ENCODE assay signal across 8 cellular contexts in genomic region chr4:183444149-183444952, GRCh38. TPM values are rescaled to one million over a fixed set of nuclear protein-coding genes. Genes with fewer than 3 reads are reported as not detected.
A peak's percentile ranks its signal among the peaks of the same experiment; 100 is the strongest.
DNase-seq lines count a peak whose midpoint lies in the region; ATAC-seq and TF ChIP-seq lines count a peak whose summit lies in the region.

Gene CDKN2AIP, plus strand, starts transcription at chr4:183444636. Its CDS starts 162 bp downstream, at chr4:183444798.

- H3K27ac ChIP-seq in mammary epithelial cell (ENCODE audit: insufficient read depth, low read depth, low read length) (peak within 1 kb of the TSS; percentile 96), smooth muscle cell (ENCODE audit: low read depth) (peak within 1 kb of the TSS; percentile 90)

- BruUV-seq in mammary epithelial cell (replicated peaks; lab: Mats Ljungman, UMichigan) = TSS peak; percentile 45

- in situ Hi-C loops in GM18951 (cut with MboI; ENCODE audit: low sequenced_read_pairs, unreplicated experiment) = no loop called here
- in situ Hi-C loops in mammary epithelial cell (cut with MboI; ENCODE audit: low sequenced_read_pairs in 2 of 2) = no loop called here

- WGBS in mammary epithelial cell (ENCODE audit: low coverage, missing lambda C conversion rate) = 1% methylated on average over 33 of the region's 101 CpGs
- 2% methylated on average over 77 of the region's 101 CpGs for WGBS in smooth muscle cell (ENCODE audit: low lambda C conversion rate)

- H3K79me2 ChIP-seq in mammary epithelial cell (ENCODE audit: insufficient read depth, low read length) (peaks cover 52% of the 10 kb centered on the region), smooth muscle cell (ENCODE audit: low read depth) (peaks cover 33% of the 10 kb centered on the region)

- H3K4me1 ChIP-seq in mammary epithelial cell (ENCODE audit: insufficient read depth, low read length) = peaks cover 15% of the 10 kb centered on the region
- H3K4me1 ChIP-seq in smooth muscle cell (ENCODE audit: low read depth) = peaks cover 30% of the 10 kb centered on the region

- peak within 1 kb of the TSS; percentile 99 for H3K4me2 ChIP-seq in mammary epithelial cell (ENCODE audit: insufficient read depth, low read depth, low read length)
- peak within 1 kb of the TSS; percentile 96 for H3K4me2 ChIP-seq in smooth muscle cell

- DNase-seq in AG09309 (ENCODE audit: low read depth) (peak; percentile 62), NCI-H2227 treated with DMSO at 0.1 percent for 48 hours (lab: John Stamatoyannopoulos, UW) (peak; percentile 88), mammary epithelial cell (peak; percentile 97), iPS-NIHi11 (ENCODE audit: low spot score) (peak; percentile 95), smooth muscle cell (lab: John Stamatoyannopoulos, UW; ENCODE audit: unreplicated experiment) (peak; percentile 77)

- H2AFZ ChIP-seq in mammary epithelial cell (ENCODE audit: low read depth, low read length) (peak within 1 kb of the TSS; percentile 82), smooth muscle cell (ENCODE audit: low read depth) (peak within 1 kb of the TSS; percentile 15)

- TF ChIP-seq CTCF in AG09309 (IDR thresholded peaks at IDR 0.05; ENCODE audit: control insufficient read depth, insufficient read depth, low read depth, low read length, missing control alignments) = no peak
- TF ChIP-seq CTCF in WI38 (IDR thresholded peaks at IDR 0.05; ENCODE audit: low read depth, low read length) = no peak
- TF ChIP-seq CTCF in mammary epithelial cell (conservative IDR thresholded peaks at IDR 0.05 in 1 of 2, IDR thresholded peaks at IDR 0.05 in 1 of 2; ENCODE audit: extremely low read depth in 1 of 2, insufficient read depth in 1 of 2, low read depth in 1 of 2, low read length in 2 of 2) = peak in 1 of 2 donors; percentile 18
- peak; percentile 12 for TF ChIP-seq CTCF in smooth muscle cell (IDR thresholded peaks at IDR 0.05; ENCODE audit: borderline replicate concordance, insufficient read depth, poor library complexity, severe bottlenecking)

- H3K4me3 ChIP-seq in AG09309 (ENCODE audit: control insufficient read depth, low read depth, low read length) = peak within 1 kb of the TSS; percentile 88
- peak within 1 kb of the TSS; percentile 89 for H3K4me3 ChIP-seq in WI38 (ENCODE audit: low read depth, low read length)
- H3K4me3 ChIP-seq in mammary epithelial cell (replicated peaks in 1 of 3; ENCODE audit: insufficient read depth in 1 of 3, low read depth in 2 of 3, low read length in 3 of 3) = peak within 1 kb of the TSS; percentile 58 to 95 (median 95)
- H3K4me3 ChIP-seq in smooth muscle cell = peak within 1 kb of the TSS; percentile 87

- peaks cover 20% of the 10 kb centered on the region for H3K36me3 ChIP-seq in mammary epithelial cell (ENCODE audit: insufficient read depth, low read length)
- peaks cover 16% of the 10 kb centered on the region for H3K36me3 ChIP-seq in smooth muscle cell (ENCODE audit: low read depth)

- peaks cover 20% of the 10 kb centered on the region for H3F3A ChIP-seq in smooth muscle cell (ENCODE audit: low read depth)

- peak within 1 kb of the TSS; percentile 92 for H3K9ac ChIP-seq in mammary epithelial cell (ENCODE audit: insufficient read depth, low read length)
- H3K9ac ChIP-seq in smooth muscle cell (ENCODE audit: low read depth) = peak within 1 kb of the TSS; percentile 89

- TF ChIP-seq POLR2A in GM18951 (IDR thresholded peaks at IDR 0.05; ENCODE audit: extremely low read depth, insufficient read depth, insufficient read length) = peak; percentile 89

- peak; percentile 82 for ATAC-seq in HG03175 (IDR thresholded peaks at IDR 0.05; ENCODE audit: unreplicated experiment)

- CTCF ChIA-PET in mammary epithelial cell (lab: Charles Lee; ENCODE audit: low non-redundant PET) = no interaction called here

- H4K20me1 ChIP-seq in mammary epithelial cell (ENCODE audit: insufficient read depth, low read length) (no peaks in the 10 kb centered on the region), smooth muscle cell (ENCODE audit: low read depth) (peaks cover 36% of the 10 kb centered on the region)

- H3K27me3 ChIP-seq in mammary epithelial cell (ENCODE audit: insufficient read depth, low read length) (no peaks in the 10 kb centered on the region), smooth muscle cell (ENCODE audit: low read depth) (no peaks in the 10 kb centered on the region)

- H3K9me3 ChIP-seq in mammary epithelial cell (replicated peaks; ENCODE audit: insufficient read depth, low read length) = no peaks in the 10 kb centered on the region
- H3K9me3 ChIP-seq in smooth muscle cell (replicated peaks; ENCODE audit: low read depth) = no peaks in the 10 kb centered on the region

- dilution Hi-C loops in mammary epithelial cell (cut with HindIII; ENCODE audit: low sequenced_read_pairs) = no loop called here

- intact Hi-C loops in mammary epithelial cell (cut with micrococcal nuclease) = loop anchor here (2.0 kb wide), 3 partner anchors 22 to 60 kb away; partner anchors contain the start of gene ING2

RNA-seq across cellular contexts. Expression of gene CDKN2AIP, which starts in this region (rescaled TPM):
- 10 to 100 TPM; 12.7 to 14.3 TPM for total RNA-seq in mammary epithelial cell
- polyA plus RNA-seq in mammary epithelial cell = 9.9 TPM
- polyA minus RNA-seq in mammary epithelial cell = not detected
- 27.2 and 32.1 TPM in 2 replicates for total RNA-seq in smooth muscle cell
- 12.4 and 13.0 TPM in 2 replicates for polyA plus RNA-seq in smooth muscle cell

Comparison
In these comparisons a context has a peak if more than half of its experiments do, and no peak if none do; other contexts are left out.
1. Peak in every context shown above with its lines: DNase-seq, ATAC-seq, H3K4me3 ChIP-seq and H3K27ac ChIP-seq.